ENCODE assay signal across 13 cellular contexts in the genomic region with DNA sequence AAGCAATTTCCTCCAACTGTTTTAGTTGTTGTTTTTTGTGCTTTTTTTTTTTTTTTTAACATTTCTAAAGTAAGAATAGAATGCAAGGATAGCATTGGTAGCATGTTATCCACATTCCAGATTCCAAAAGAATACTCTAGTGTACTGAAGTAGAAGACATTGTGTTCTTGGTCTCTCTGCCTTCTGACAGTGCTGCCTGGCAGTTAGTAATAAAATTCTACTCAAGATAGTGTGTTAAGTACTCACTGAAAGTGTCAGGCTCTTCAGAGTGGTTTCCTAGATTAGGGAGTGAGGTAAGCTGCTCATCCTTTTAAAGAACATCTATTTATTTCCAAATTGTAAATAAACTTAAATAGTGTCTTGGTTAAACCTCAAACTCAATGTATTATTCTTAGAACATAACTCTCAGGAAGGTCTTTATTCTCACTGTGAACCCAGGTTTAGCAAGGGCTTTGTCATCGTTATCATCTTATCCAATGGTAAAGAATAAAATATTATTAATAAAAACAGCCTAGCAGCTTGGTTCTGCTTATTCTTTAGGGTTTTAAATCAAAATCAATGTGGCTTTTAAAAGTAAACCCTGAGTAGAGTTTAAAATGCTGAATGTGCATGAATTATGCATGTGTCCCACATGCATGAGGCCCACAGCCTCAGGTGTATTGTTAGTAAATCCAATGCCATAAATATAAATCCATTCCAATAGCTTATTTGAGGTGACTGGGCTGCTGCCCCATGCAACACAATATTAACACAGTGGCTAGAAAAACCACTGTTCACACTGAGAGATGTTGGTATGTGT.
A peak's percentile ranks its signal among the peaks of the same experiment; 100 is the strongest.
DNase-seq lines count a peak whose midpoint lies in the region; ATAC-seq and TF ChIP-seq lines count a peak whose summit lies in the region.
"Had no signal": no experiment of that assay in that cellular context is flagged by ENCODE, and none has a peak within 500 bp of the region (broad histone marks: within the 10 kb centered on the region; RNA-seq: fewer than 3 reads in every experiment).

No MANE protein-coding gene starts in this region.

- in situ Hi-C loops in IMR-90 (cut with MboI; ENCODE audit: low sequenced_read_pairs), result no loop called here

- no peak for DNase-seq in heart left ventricle
- no peak for DNase-seq in cardiac septum (ENCODE audit: low spot score)
- no peak for DNase-seq in IMR-90
- no peak for DNase-seq in left ventricle myocardium superior
- no peak for DNase-seq in retina
- DNase-seq in stimulated activated naive CD8-positive, alpha-beta T cell treated with anti-CD3 and anti-CD28 coated beads, Interleukin-15, Interleukin-2, amounts not matched to agents 100 U/mL and 50 U/mL, for 24 hours, result no peak
- DNase-seq in SHP77 (lab: John Stamatoyannopoulos, UW), result no peak
- DNase-seq: BE2C; CD8-positive, alpha-beta T cell; COR-L47; DND-41; GDM1 had no signal

- BruUV-seq in IMR-90 (replicated peaks; lab: Mats Ljungman, UMichigan), result no TSS peak

- H3K4me2 ChIP-seq in IMR-90 (ENCODE audit: low read depth, low read length), result no peak overlapping the region

- POLR2A ChIA-PET in IMR-90 (lab: Charles Lee; ENCODE audit: unreplicated experiment), result no interaction called here

- H3K23ac ChIP-seq in IMR-90 (ENCODE audit: low read depth, low read length), result no peak overlapping the region

- intact Hi-C loops in heart left ventricle (cut with DNase I) (no loop called here), cardiac septum (cut with DNase I) (no loop called here), IMR-90 (cut with micrococcal nuclease) (no loop called here), left ventricle myocardium superior (cut with micrococcal nuclease) (no loop called here)

- no peak overlapping the region for H3K14ac ChIP-seq in IMR-90 (replicated peaks; ENCODE audit: low read depth, low read length)

- H3K4ac ChIP-seq in IMR-90 (ENCODE audit: low read depth, low read length), result no peak overlapping the region

- H4K5ac ChIP-seq in IMR-90 (ENCODE audit: low read depth, low read length), result no peak overlapping the region

- TF ChIP-seq POLR2A in heart left ventricle (IDR thresholded peaks at IDR 0.05) (no peak), IMR-90 (IDR thresholded peaks at IDR 0.05; ENCODE audit: low read depth, low read length) (no peak)

- H3K27me3 ChIP-seq in heart left ventricle (no peaks in the 10 kb centered on the region), IMR-90 (ENCODE audit: control insufficient read depth, insufficient read depth, low read length) (no peaks in the 10 kb centered on the region)
- H3K27me3 ChIP-seq: BE2C had no signal

- H3K9me3 ChIP-seq in heart left ventricle (no peaks in the 10 kb centered on the region), IMR-90 (ENCODE audit: control insufficient read depth, insufficient read depth, low read length) (no peaks in the 10 kb centered on the region)
- H3K9me3 ChIP-seq: BE2C, HAP-1 had no signal

- TF ChIP-seq CTCF in heart left ventricle (IDR thresholded peaks at IDR 0.05), result no peak
- TF ChIP-seq CTCF in IMR-90 (conservative IDR thresholded peaks at IDR 0.05; ENCODE audit: low read depth, low read length), result no peak

- peak in 3 of 4 donors; percentile 28 to 76 (median 53) for ATAC-seq in heart left ventricle
- no peak for ATAC-seq in IMR-90 (ENCODE audit: low read depth)
- peak; percentile 74 for ATAC-seq in left ventricle myocardium superior
- no peak for ATAC-seq in stimulated activated naive CD8-positive, alpha-beta T cell treated with anti-CD3 and anti-CD28 coated beads, Interleukin-15, Interleukin-2, amounts not matched to agents 100 U/mL and 50 U/mL, for 24 hours
- ATAC-seq: CD8-positive, alpha-beta T cell had no signal

- H2BK120ac ChIP-seq in IMR-90 (ENCODE audit: low read depth, low read length), result no peak overlapping the region

- no peak overlapping the region for H2AK5ac ChIP-seq in IMR-90 (ENCODE audit: low read depth, low read length)

- H2AK9ac ChIP-seq in IMR-90 (replicated peaks; ENCODE audit: low read depth, low read length, poor library complexity), result no peak overlapping the region

- no peak overlapping the region for H2BK5ac ChIP-seq in IMR-90 (ENCODE audit: low read depth, low read length, poor library complexity, severe bottlenecking)

- H3K79me1 ChIP-seq in IMR-90 (ENCODE audit: low read depth in 1 of 2, low read length in 2 of 2), result no peaks in the 10 kb centered on the region

- TF ChIP-seq RAD21 in IMR-90 (IDR thresholded peaks at IDR 0.05; ENCODE audit: low read length), result no peak

- H4K8ac ChIP-seq in IMR-90 (ENCODE audit: low read depth in 2 of 2, low read length in 2 of 2), result no peak overlapping the region

- 91 to 100% (median 95%) methylated on average over 1 of the region's 1 CpG for WGBS in heart left ventricle, 4 donors
- no CpG with 5 or more reads among the region's 1 CpG for WGBS in IMR-90 (ENCODE audit: extremely low coverage in 2 of 2, insufficient read length in 1 of 2), 2 experiments

- no peaks in the 10 kb centered on the region for H3K9me1 ChIP-seq in IMR-90 (ENCODE audit: insufficient read depth, low read length)

- no peaks in the 10 kb centered on the region for H4K20me1 ChIP-seq in IMR-90 (ENCODE audit: insufficient read depth, low read length)

- dilution Hi-C loops in IMR-90 (cut with HindIII; ENCODE audit: low sequenced_read_pairs, unreplicated experiment), result no loop called here

- no peak overlapping the region for H4K91ac ChIP-seq in IMR-90 (ENCODE audit: insufficient read depth, low read depth, low read length)

- no peak overlapping the region for H3K27ac ChIP-seq in heart left ventricle
- no peak overlapping the region for H3K27ac ChIP-seq in IMR-90 (ENCODE audit: insufficient read depth, low read length)

- CTCF ChIA-PET in IMR-90 (lab: Yijun Ruan, JAX), result interaction anchor here (0.5 to 0.9 kb wide), 2 partner anchors 17 to 307 kb away, joined by 3 read pairs; no protein-coding TSS in a partner anchor

- H3K4me3 ChIP-seq in heart left ventricle (no peak overlapping the region), IMR-90 (ENCODE audit: insufficient read depth, low read depth, low read length) (no peak overlapping the region)
- H3K4me3 ChIP-seq: HAP-1 had no signal

- H3K4me1 ChIP-seq in heart left ventricle (peaks cover 0 to 5% (median 0%) of the 10 kb centered on the region in 12 donors), IMR-90 (ENCODE audit: control insufficient read depth, insufficient read depth, low read length) (no peaks in the 10 kb centered on the region)
- H3K4me1 ChIP-seq: BE2C, HAP-1 had no signal

- H2BK20ac ChIP-seq in IMR-90 (ENCODE audit: low read depth, low read length), result no peak overlapping the region

- no peak overlapping the region for H2AFZ ChIP-seq in IMR-90 (replicated peaks; ENCODE audit: low read length, poor library complexity)

- H3K36me3 ChIP-seq in heart left ventricle (no peaks in the 10 kb centered on the region), IMR-90 (ENCODE audit: control insufficient read depth, insufficient read depth, low read length) (no peaks in the 10 kb centered on the region)
- H3K36me3 ChIP-seq: BE2C, HAP-1 had no signal

- no peak overlapping the region for H2BK15ac ChIP-seq in IMR-90 (ENCODE audit: low read depth, low read length)

- no peak overlapping the region for H3K18ac ChIP-seq in IMR-90 (ENCODE audit: low read depth, low read length)

- H3K9ac ChIP-seq in IMR-90 (ENCODE audit: low read depth, low read length), result no peak overlapping the region

- no peak overlapping the region for H3K56ac ChIP-seq in IMR-90 (ENCODE audit: extremely low read depth, insufficient read depth, low read length)

TF ChIP-seq in IMR-90, 13 proteins besides CTCF, POLR2A, EP300 and RAD21:
- peak; percentile 28; the same call in 1 of the 2 replicates for TF ChIP-seq MAFK (IDR thresholded peaks at IDR 0.05; ENCODE audit: low read depth, low read length)
- TF ChIP-seq, protein P1, sequence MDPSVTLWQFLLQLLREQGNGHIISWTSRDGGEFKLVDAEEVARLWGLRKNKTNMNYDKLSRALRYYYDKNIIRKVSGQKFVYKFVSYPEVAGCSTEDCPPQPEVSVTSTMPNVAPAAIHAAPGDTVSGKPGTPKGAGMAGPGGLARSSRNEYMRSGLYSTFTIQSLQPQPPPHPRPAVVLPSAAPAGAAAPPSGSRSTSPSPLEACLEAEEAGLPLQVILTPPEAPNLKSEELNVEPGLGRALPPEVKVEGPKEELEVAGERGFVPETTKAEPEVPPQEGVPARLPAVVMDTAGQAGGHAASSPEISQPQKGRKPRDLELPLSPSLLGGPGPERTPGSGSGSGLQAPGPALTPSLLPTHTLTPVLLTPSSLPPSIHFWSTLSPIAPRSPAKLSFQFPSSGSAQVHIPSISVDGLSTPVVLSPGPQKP (IDR thresholded peaks at IDR 0.05; ENCODE audit: borderline replicate concordance, low read depth, low read length), result no peak

Comparison
In these comparisons a context has a peak if more than half of its experiments do, and no peak if none do; other contexts are left out.
1. ATAC-seq: peak in heart left ventricle (3 of 4) and left ventricle myocardium superior (single experiment); none in IMR-90 (single experiment) and stimulated activated naive CD8-positive, alpha-beta T cell treated with anti-CD3 and anti-CD28 coated beads, Interleukin-15, Interleukin-2, amounts not matched to agents 100 U/mL and 50 U/mL, for 24 hours (single experiment).